Comparison of ENCODE assay signal across 17 cellular contexts in genomic region chr11:116255234-116255953, GRCh38.
DNase-seq lines count a peak whose midpoint lies in the region; TF ChIP-seq lines count a peak whose summit lies in the region.
"Had no signal": no experiment of that assay in that cellular context is flagged by ENCODE, and none has a peak within 500 bp of the region (broad histone marks: within the 10 kb centered on the region; RNA-seq: fewer than 3 reads in every experiment).

No MANE protein-coding gene starts in this region.

- peak in 2 of 3 experiments; percentile 54 to 94 for DNase-seq in NCI-H1417 (lab: John Stamatoyannopoulos, UW)
- DNase-seq in NCI-H1417 treated with DMSO at 0.1 percent for 48 hours (lab: John Stamatoyannopoulos, UW), result no peak
- peak; percentile 12 for DNase-seq in NCI-H128 (lab: John Stamatoyannopoulos, UW; ENCODE audit: unreplicated experiment)
- DNase-seq in NCI-H510A treated with DMSO at 0.1 percent for 48 hours (lab: John Stamatoyannopoulos, UW), result peak; percentile 97
- no peak for DNase-seq in nephron progenitor cell
- no peak for DNase-seq in MCF 10A (ENCODE audit: unreplicated experiment)
- DNase-seq in stimulated activated CD4-positive, alpha-beta T cell treated with anti-CD3 and anti-CD28 coated beads, Interleukin-4, amount 100 ng/mL, for 1 hour, result no peak
- DNase-seq in GM10248 (ENCODE audit: extremely low spot score), result no peak
- DNase-seq: 8988T, C1 segment of cervical spinal cord, DND-41, GDM1, GM23248, NCI-H2171, NCI-H526, PC-9, T-helper 2 cell had no signal

- H3K36me3 Mint-ChIP-seq in nephron progenitor cell (ENCODE audit: low read depth) (peaks cover 5% of the 10 kb centered on the region), MCF 10A (ENCODE audit: insufficient read depth, unreplicated experiment) (peaks cover 4% of the 10 kb centered on the region)

- H3K4me1 Mint-ChIP-seq in nephron progenitor cell (peaks cover 33% of the 10 kb centered on the region), MCF 10A (ENCODE audit: insufficient read depth, unreplicated experiment) (no peaks in the 10 kb centered on the region)

- BruUV-seq in MCF 10A (replicated peaks; lab: Mats Ljungman, UMichigan), result no TSS peak

- CTCF ChIA-PET in MCF 10A (lab: Yijun Ruan, JAX), result no interaction called here
- CTCF ChIA-PET in GM10248 (lab: Yijun Ruan, JAX), result no interaction called here

- POLR2A ChIA-PET in MCF 10A (lab: Yijun Ruan, JAX) (no interaction called here), GM10248 (lab: Yijun Ruan, JAX) (no interaction called here)

- H3K9me3 Mint-ChIP-seq in nephron progenitor cell, result peaks cover 11% of the 10 kb centered on the region
- peaks cover 14% of the 10 kb centered on the region for H3K9me3 Mint-ChIP-seq in MCF 10A (ENCODE audit: unreplicated experiment)

- intact Hi-C loops in MCF 10A (cut with micrococcal nuclease), result no loop called here

- H3K4me3 Mint-ChIP-seq in nephron progenitor cell (no peak overlapping the region), MCF 10A (ENCODE audit: unreplicated experiment) (no peak overlapping the region)

- TF ChIP-seq CTCF in nephron progenitor cell (IDR thresholded peaks at IDR 0.05), result no peak
- no peak for TF ChIP-seq CTCF in MCF 10A (IDR thresholded peaks at IDR 0.05; ENCODE audit: unreplicated experiment)
- TF ChIP-seq CTCF in GM10248 (IDR thresholded peaks at IDR 0.05; ENCODE audit: control extremely low read depth, extremely low read depth, low read depth, missing control alignments), result no peak

- H3K27me3 Mint-ChIP-seq in nephron progenitor cell (ENCODE audit: low read depth, poor library complexity) (peaks cover 12% of the 10 kb centered on the region), MCF 10A (ENCODE audit: insufficient read depth, unreplicated experiment) (no peaks in the 10 kb centered on the region)

- H3K27ac Mint-ChIP-seq in nephron progenitor cell (peak overlapping the region; percentile 7), MCF 10A (ENCODE audit: low read depth, unreplicated experiment) (no peak overlapping the region)

Comparison
In these comparisons a context has a peak if more than half of its experiments do, and no peak if none do; other contexts are left out.
1. DNase-seq: peak in NCI-H1417 (2 of 3), NCI-H128 (single experiment) and NCI-H510A treated with DMSO at 0.1 percent for 48 hours (single experiment); none in NCI-H1417 treated with DMSO at 0.1 percent for 48 hours (single experiment), nephron progenitor cell (single experiment), MCF 10A (single experiment), stimulated activated CD4-positive, alpha-beta T cell treated with anti-CD3 and anti-CD28 coated beads, Interleukin-4, amount 100 ng/mL, for 1 hour (single experiment) and GM10248 (single experiment).